ENCODE assay signal across 8 cellular contexts in genomic region chr2:37083873-37084792, GRCh38. TPM values are rescaled to one million over a fixed set of nuclear protein-coding genes. Genes with fewer than 3 reads are reported as not detected.
DNase-seq lines count a peak whose midpoint lies in the region; ATAC-seq and TF ChIP-seq lines count a peak whose summit lies in the region.

TSS of gene GPATCH11 (plus strand) at chr2:37084518. CDS start at chr2:37088382, 3,864 bp downstream.
TSS of gene HEATR5B (minus strand) at chr2:37084372. CDS start at chr2:37083414, 958 bp downstream.

- H3K36me3 Mint-ChIP-seq in CD4-positive, alpha-beta T cell (ENCODE audit: low read depth) = peaks cover 25% of the 10 kb centered on the region
- peaks cover 17% of the 10 kb centered on the region for H3K36me3 Mint-ChIP-seq in activated CD4-positive, alpha-beta memory T cell treated with anti-CD3 and anti-CD28 coated beads for 36 hours

- peak; percentile 84 for ATAC-seq in CD4-positive, alpha-beta T cell (ENCODE audit: poor library complexity)
- ATAC-seq in GM19452 (IDR thresholded peaks at IDR 0.05; ENCODE audit: unreplicated experiment) (peak; percentile 78), HG03575 (IDR thresholded peaks at IDR 0.05; ENCODE audit: extremely low read depth, insufficient number of reproducible peaks, low FRiP score, unreplicated experiment) (peak; percentile 43), lung (ENCODE audit: insufficient read depth, low FRiP score) (peak; percentile 95)

- CTCF ChIA-PET in CD4-positive, alpha-beta T cell (lab: Charles Lee) = interaction anchor here (1.4 to 1.7 kb wide), 2 partner anchors 12 to 14 kb away, joined by 3 to 4 read pairs; no protein-coding TSS in a partner anchor
- CTCF ChIA-PET in activated CD4-positive, alpha-beta memory T cell treated with anti-CD3 and anti-CD28 coated beads for 36 hours (lab: Charles Lee) = no interaction called here

- POLR2A ChIA-PET in CD4-positive, alpha-beta T cell (lab: Charles Lee) = interaction anchor here (0.8 to 2.2 kb wide), 9 partner anchors 8 to 148 kb away, joined by 3 to 16 read pairs (median 4); partner anchors contain the start of genes CEBPZ, CEBPZOS, EIF2AK2 and NDUFAF7
- POLR2A ChIA-PET in activated CD4-positive, alpha-beta memory T cell treated with anti-CD3 and anti-CD28 coated beads for 36 hours (lab: Charles Lee) = interaction anchor here (1.1 to 1.8 kb wide), 2 partner anchors 116 to 148 kb away, joined by 3 to 5 read pairs; partner anchors contain the start of genes CEBPZ and NDUFAF7

- H3K27me3 Mint-ChIP-seq in CD4-positive, alpha-beta T cell = no peaks in the 10 kb centered on the region
- H3K27me3 Mint-ChIP-seq in activated CD4-positive, alpha-beta memory T cell treated with anti-CD3 and anti-CD28 coated beads for 36 hours = no peaks in the 10 kb centered on the region

- peaks cover 2 to 12% of the 10 kb centered on the region in 2 donors for H3K4me1 ChIP-seq in lung (ENCODE audit: control insufficient read depth in 2 of 2, insufficient read depth in 2 of 2, low read length in 2 of 2)

- TF ChIP-seq CTCF in CD4-positive, alpha-beta T cell (IDR thresholded peaks at IDR 0.05) = no peak
- no peak for TF ChIP-seq CTCF in lung (IDR thresholded peaks at IDR 0.05; ENCODE audit: control extremely low read depth, extremely low read depth)

- H3K4me1 Mint-ChIP-seq in CD4-positive, alpha-beta T cell (ENCODE audit: low read depth) = no peaks in the 10 kb centered on the region
- H3K4me1 Mint-ChIP-seq in activated CD4-positive, alpha-beta memory T cell treated with anti-CD3 and anti-CD28 coated beads for 36 hours (ENCODE audit: low read depth) = peaks cover 36% of the 10 kb centered on the region

- no peaks in the 10 kb centered on the region for H3K27me3 ChIP-seq in CD4-positive, alpha-beta T cell (ENCODE audit: control insufficient read depth, insufficient read depth, low read length)
- no peaks in the 10 kb centered on the region for H3K27me3 ChIP-seq in lung (ENCODE audit: control insufficient read depth, insufficient read depth)

- H3K27ac Mint-ChIP-seq in CD4-positive, alpha-beta T cell = no peak within 1 kb of the TSS
- no peak within 1 kb of the TSS for H3K27ac Mint-ChIP-seq in activated CD4-positive, alpha-beta memory T cell treated with anti-CD3 and anti-CD28 coated beads for 36 hours

- peaks cover 0 to 3% of the 10 kb centered on the region in 2 donors for H3K36me3 ChIP-seq in lung (ENCODE audit: control insufficient read depth in 2 of 2, insufficient read depth in 2 of 2, low read length in 2 of 2)

- WGBS in lung, 2 donors = 0% methylated on average over 74 of the region's 74 CpGs

- peak within 1 kb of the TSS; percentile 82 for H3K27ac ChIP-seq in CD4-positive, alpha-beta T cell (ENCODE audit: low read depth, low read length)
- peak within 1 kb of the TSS; percentile 81 to 94 for H3K27ac ChIP-seq in lung (ENCODE audit: low read depth in 1 of 2, low read length in 1 of 2)

- no peaks in the 10 kb centered on the region for H3K9me3 ChIP-seq in CD4-positive, alpha-beta T cell (ENCODE audit: control insufficient read depth, low read length)
- H3K9me3 ChIP-seq in lung (ENCODE audit: control insufficient read depth in 2 of 2, insufficient read depth in 1 of 2, low read length in 1 of 2) = no peaks in the 10 kb centered on the region

- no peak within 1 kb of the TSS for H3K4me3 Mint-ChIP-seq in CD4-positive, alpha-beta T cell
- no peak within 1 kb of the TSS for H3K4me3 Mint-ChIP-seq in activated CD4-positive, alpha-beta memory T cell treated with anti-CD3 and anti-CD28 coated beads for 36 hours

- H3K9me3 Mint-ChIP-seq in CD4-positive, alpha-beta T cell = no peaks in the 10 kb centered on the region
- H3K9me3 Mint-ChIP-seq in activated CD4-positive, alpha-beta memory T cell treated with anti-CD3 and anti-CD28 coated beads for 36 hours = no peaks in the 10 kb centered on the region

- H3K4me3 ChIP-seq in lung = peak within 1 kb of the TSS; percentile 80

- peak; percentile 80 to 92 (median 88) for DNase-seq in CD4-positive, alpha-beta T cell
- DNase-seq in NCI-H82 (lab: John Stamatoyannopoulos, UW) (peak; percentile 99), lung (ENCODE audit: low spot score) (peak; percentile 94)
- peak; percentile 96 for DNase-seq in activated CD4-positive, alpha-beta memory T cell treated with anti-CD3 and anti-CD28 coated beads for 36 hours
- DNase-seq in effector CD4-positive, alpha-beta T cell = peak; percentile 88
- peak; percentile 77 to 89 (median 84) for DNase-seq in stimulated activated CD4-positive, alpha-beta T cell treated with anti-CD3 and anti-CD28 coated beads, TNF-alpha, amount 100 ng/mL, for 4 hours (ENCODE audit: low read depth in 3 of 3)

- intact Hi-C loops in CD4-positive, alpha-beta T cell (cut with DNase I, micrococcal nuclease) = loop anchor here (5.0 to 10.0 kb wide), 5 partner anchors 111 to 1661 kb away; partner anchors contain the start of genes ATL2 (in 1 of the 2), CEBPZ (in 1 of the 2), CEBPZOS (in 1 of the 2) and NDUFAF7 (in 1 of the 2)
- intact Hi-C loops in activated CD4-positive, alpha-beta memory T cell treated with anti-CD3 and anti-CD28 coated beads for 36 hours (cut with micrococcal nuclease) = loop anchor here (1.0 to 10.0 kb wide), 5 partner anchors 112 to 1667 kb away; partner anchors contain the start of genes CEBPZ, CEBPZOS, NDUFAF7 and SRSF7

RNA-seq across cellular contexts. Expression of gene GPATCH11, which starts in this region (rescaled TPM):
- total RNA-seq in CD4-positive, alpha-beta T cell = 1 to 10 TPM; 4.0 to 4.1 TPM
- 10 to 100 TPM; 12.6 to 13.0 TPM for total RNA-seq in activated CD4-positive, alpha-beta memory T cell treated with anti-CD3 and anti-CD28 coated beads for 36 hours
- 1 to 10 TPM; 7.7 to 7.8 TPM for total RNA-seq in lung
- polyA plus RNA-seq in lung = 1 to 10 TPM; 2.9 to 5.3 TPM

RNA-seq across cellular contexts. Expression of gene HEATR5B, which starts in this region (rescaled TPM):
- 10 to 100 TPM; 23.4 to 23.9 TPM for total RNA-seq in CD4-positive, alpha-beta T cell
- 10 to 100 TPM; 18.1 to 20.3 TPM for total RNA-seq in activated CD4-positive, alpha-beta memory T cell treated with anti-CD3 and anti-CD28 coated beads for 36 hours
- total RNA-seq in lung = 10 to 100 TPM; 25.1 to 54.9 TPM
- polyA plus RNA-seq in lung = 1 to 10 TPM; 6.5 to 7.1 TPM

Comparison
In these comparisons a context has a peak if more than half of its experiments do, and no peak if none do; other contexts are left out.
1. Peak in every context shown above with its lines: DNase-seq, ATAC-seq, H3K4me3 ChIP-seq and H3K27ac ChIP-seq.
2. ATAC-seq: peak in every context shown above with its lines; median percentile 95 in lung; 84 in CD4-positive, alpha-beta T cell; 78 in GM19452; 43 in HG03575.